Comparison of ENCODE assay signal across 3 cellular contexts in the genomic region with DNA sequence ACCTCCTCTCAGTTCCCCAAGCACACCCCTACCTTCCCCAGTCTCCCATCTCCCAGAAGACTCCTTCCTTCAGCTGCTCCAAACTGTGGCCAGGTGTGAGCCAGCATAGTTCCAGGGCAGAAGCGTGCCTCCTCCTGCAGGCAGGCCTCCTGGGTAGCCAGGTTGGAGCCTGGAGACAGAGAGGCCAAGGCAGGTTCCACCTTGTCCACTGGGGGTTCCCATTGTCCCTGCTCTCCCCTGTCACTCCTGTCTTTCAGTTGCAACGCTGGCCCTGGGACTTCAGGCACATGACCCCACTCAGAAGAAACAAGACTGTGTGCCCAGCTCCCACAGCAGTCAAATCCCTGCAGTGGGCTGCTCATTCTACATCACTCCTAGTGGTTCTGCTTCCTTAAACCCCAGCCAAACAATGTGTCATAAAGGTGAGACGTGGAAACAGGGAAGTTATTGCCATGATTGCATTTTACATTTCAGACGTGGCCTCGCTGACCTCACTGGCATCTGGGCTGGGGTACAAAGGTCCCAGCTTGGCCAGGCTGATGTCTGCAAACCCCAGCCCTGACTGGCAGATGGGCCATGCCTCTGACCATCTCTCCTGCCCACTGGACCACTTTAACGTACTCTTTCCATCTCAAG.
TF ChIP-seq lines count a peak whose summit lies in the region.

No MANE protein-coding gene starts in this region.

TF ChIP-seq in HCT116, 20 proteins besides CTCF, POLR2A, EP300 and RAD21:
- TF ChIP-seq SP1 (IDR thresholded peaks at IDR 0.05; ENCODE audit: low read depth) (no peak), JUND (IDR thresholded peaks at IDR 0.05) (no peak), SRF (IDR thresholded peaks at IDR 0.05; ENCODE audit: low read depth) (no peak), FOSL1 (IDR thresholded peaks at IDR 0.05; ENCODE audit: low read depth) (no peak), EGR1 (IDR thresholded peaks at IDR 0.05; ENCODE audit: low read depth) (no peak), POLR2AphosphoS5 (IDR thresholded peaks at IDR 0.05; ENCODE audit: low read depth, low read length) (no peak), EZH2 (IDR thresholded peaks at IDR 0.05) (no peak), ZNF274 (IDR thresholded peaks at IDR 0.05; ENCODE audit: low read depth, low read length) (no peak)
- TF ChIP-seq, protein P1, sequence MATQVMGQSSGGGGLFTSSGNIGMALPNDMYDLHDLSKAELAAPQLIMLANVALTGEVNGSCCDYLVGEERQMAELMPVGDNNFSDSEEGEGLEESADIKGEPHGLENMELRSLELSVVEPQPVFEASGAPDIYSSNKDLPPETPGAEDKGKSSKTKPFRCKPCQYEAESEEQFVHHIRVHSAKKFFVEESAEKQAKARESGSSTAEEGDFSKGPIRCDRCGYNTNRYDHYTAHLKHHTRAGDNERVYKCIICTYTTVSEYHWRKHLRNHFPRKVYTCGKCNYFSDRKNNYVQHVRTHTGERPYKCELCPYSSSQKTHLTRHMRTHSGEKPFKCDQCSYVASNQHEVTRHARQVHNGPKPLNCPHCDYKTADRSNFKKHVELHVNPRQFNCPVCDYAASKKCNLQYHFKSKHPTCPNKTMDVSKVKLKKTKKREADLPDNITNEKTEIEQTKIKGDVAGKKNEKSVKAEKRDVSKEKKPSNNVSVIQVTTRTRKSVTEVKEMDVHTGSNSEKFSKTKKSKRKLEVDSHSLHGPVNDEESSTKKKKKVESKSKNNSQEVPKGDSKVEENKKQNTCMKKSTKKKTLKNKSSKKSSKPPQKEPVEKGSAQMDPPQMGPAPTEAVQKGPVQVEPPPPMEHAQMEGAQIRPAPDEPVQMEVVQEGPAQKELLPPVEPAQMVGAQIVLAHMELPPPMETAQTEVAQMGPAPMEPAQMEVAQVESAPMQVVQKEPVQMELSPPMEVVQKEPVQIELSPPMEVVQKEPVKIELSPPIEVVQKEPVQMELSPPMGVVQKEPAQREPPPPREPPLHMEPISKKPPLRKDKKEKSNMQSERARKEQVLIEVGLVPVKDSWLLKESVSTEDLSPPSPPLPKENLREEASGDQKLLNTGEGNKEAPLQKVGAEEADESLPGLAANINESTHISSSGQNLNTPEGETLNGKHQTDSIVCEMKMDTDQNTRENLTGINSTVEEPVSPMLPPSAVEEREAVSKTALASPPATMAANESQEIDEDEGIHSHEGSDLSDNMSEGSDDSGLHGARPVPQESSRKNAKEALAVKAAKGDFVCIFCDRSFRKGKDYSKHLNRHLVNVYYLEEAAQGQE (IDR thresholded peaks at IDR 0.05; ENCODE audit: low read depth): no peak
- TF ChIP-seq, protein P2, sequence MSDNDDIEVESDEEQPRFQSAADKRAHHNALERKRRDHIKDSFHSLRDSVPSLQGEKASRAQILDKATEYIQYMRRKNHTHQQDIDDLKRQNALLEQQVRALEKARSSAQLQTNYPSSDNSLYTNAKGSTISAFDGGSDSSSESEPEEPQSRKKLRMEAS (IDR thresholded peaks at IDR 0.05): no peak
- TF ChIP-seq, protein P3, sequence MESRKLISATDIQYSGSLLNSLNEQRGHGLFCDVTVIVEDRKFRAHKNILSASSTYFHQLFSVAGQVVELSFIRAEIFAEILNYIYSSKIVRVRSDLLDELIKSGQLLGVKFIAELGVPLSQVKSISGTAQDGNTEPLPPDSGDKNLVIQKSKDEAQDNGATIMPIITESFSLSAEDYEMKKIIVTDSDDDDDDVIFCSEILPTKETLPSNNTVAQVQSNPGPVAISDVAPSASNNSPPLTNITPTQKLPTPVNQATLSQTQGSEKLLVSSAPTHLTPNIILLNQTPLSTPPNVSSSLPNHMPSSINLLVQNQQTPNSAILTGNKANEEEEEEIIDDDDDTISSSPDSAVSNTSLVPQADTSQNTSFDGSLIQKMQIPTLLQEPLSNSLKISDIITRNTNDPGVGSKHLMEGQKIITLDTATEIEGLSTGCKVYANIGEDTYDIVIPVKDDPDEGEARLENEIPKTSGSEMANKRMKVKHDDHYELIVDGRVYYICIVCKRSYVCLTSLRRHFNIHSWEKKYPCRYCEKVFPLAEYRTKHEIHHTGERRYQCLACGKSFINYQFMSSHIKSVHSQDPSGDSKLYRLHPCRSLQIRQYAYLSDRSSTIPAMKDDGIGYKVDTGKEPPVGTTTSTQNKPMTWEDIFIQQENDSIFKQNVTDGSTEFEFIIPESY (IDR thresholded peaks at IDR 0.05; ENCODE audit: extremely low read depth, insufficient replicate concordance, low read length): no peak

TF ChIP-seq in WTC11, 78 proteins besides CTCF, POLR2A, EP300 and RAD21:
- TF ChIP-seq CREM (CRISPR knock-in tag; IDR thresholded peaks at IDR 0.05): no peak
- TF ChIP-seq, protein P2 (CRISPR knock-in tag; IDR thresholded peaks at IDR 0.05): no peak
- no peak for TF ChIP-seq ZNF396 (CRISPR knock-in tag; IDR thresholded peaks at IDR 0.05; ENCODE audit: borderline replicate concordance)
- TF ChIP-seq, protein P4, sequence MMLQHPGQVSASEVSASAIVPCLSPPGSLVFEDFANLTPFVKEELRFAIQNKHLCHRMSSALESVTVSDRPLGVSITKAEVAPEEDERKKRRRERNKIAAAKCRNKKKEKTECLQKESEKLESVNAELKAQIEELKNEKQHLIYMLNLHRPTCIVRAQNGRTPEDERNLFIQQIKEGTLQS (CRISPR knock-in tag; conservative IDR thresholded peaks at IDR 0.05): no peak
- no peak for TF ChIP-seq GABPB1 (CRISPR knock-in tag; IDR thresholded peaks at IDR 0.05)
- no peak for TF ChIP-seq ZBTB21 (CRISPR knock-in tag; IDR thresholded peaks at IDR 0.05; ENCODE audit: borderline replicate concordance)
- TF ChIP-seq CBFB (CRISPR knock-in tag; IDR thresholded peaks at IDR 0.05; ENCODE audit: low read depth): no peak
- TF ChIP-seq SMAD3 (CRISPR knock-in tag; IDR thresholded peaks at IDR 0.05; ENCODE audit: borderline replicate concordance): no peak
- no peak for TF ChIP-seq RORB (CRISPR knock-in tag; IDR thresholded peaks at IDR 0.05)
- TF ChIP-seq, protein P5, sequence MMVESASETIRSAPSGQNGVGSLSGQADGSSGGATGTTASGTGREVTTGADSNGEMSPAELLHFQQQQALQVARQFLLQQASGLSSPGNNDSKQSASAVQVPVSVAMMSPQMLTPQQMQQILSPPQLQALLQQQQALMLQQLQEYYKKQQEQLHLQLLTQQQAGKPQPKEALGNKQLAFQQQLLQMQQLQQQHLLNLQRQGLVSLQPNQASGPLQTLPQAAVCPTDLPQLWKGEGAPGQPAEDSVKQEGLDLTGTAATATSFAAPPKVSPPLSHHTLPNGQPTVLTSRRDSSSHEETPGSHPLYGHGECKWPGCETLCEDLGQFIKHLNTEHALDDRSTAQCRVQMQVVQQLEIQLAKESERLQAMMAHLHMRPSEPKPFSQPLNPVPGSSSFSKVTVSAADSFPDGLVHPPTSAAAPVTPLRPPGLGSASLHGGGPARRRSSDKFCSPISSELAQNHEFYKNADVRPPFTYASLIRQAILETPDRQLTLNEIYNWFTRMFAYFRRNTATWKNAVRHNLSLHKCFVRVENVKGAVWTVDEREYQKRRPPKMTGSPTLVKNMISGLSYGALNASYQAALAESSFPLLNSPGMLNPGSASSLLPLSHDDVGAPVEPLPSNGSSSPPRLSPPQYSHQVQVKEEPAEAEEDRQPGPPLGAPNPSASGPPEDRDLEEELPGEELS (CRISPR knock-in tag; IDR thresholded peaks at IDR 0.05): no peak
- no peak for TF ChIP-seq JAZF1 (CRISPR knock-in tag; IDR thresholded peaks at IDR 0.05)
- TF ChIP-seq ZNF671 (CRISPR knock-in tag; IDR thresholded peaks at IDR 0.05): no peak
- TF ChIP-seq, protein P6, sequence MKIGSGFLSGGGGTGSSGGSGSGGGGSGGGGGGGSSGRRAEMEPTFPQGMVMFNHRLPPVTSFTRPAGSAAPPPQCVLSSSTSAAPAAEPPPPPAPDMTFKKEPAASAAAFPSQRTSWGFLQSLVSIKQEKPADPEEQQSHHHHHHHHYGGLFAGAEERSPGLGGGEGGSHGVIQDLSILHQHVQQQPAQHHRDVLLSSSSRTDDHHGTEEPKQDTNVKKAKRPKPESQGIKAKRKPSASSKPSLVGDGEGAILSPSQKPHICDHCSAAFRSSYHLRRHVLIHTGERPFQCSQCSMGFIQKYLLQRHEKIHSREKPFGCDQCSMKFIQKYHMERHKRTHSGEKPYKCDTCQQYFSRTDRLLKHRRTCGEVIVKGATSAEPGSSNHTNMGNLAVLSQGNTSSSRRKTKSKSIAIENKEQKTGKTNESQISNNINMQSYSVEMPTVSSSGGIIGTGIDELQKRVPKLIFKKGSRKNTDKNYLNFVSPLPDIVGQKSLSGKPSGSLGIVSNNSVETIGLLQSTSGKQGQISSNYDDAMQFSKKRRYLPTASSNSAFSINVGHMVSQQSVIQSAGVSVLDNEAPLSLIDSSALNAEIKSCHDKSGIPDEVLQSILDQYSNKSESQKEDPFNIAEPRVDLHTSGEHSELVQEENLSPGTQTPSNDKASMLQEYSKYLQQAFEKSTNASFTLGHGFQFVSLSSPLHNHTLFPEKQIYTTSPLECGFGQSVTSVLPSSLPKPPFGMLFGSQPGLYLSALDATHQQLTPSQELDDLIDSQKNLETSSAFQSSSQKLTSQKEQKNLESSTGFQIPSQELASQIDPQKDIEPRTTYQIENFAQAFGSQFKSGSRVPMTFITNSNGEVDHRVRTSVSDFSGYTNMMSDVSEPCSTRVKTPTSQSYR (CRISPR knock-in tag; IDR thresholded peaks at IDR 0.05): no peak
- no peak for TF ChIP-seq HMGA2 (CRISPR knock-in tag; IDR thresholded peaks at IDR 0.05)
- TF ChIP-seq ESRRA (CRISPR knock-in tag; IDR thresholded peaks at IDR 0.05; ENCODE audit: borderline replicate concordance): no peak
- TF ChIP-seq ZNF423 (CRISPR knock-in tag; IDR thresholded peaks at IDR 0.05): no peak

TF ChIP-seq in liver, 16 proteins besides CTCF, POLR2A, EP300 and RAD21:
- TF ChIP-seq HNF4G (IDR thresholded peaks at IDR 0.05) (peak; percentile 71), FOXA2 (IDR thresholded peaks at IDR 0.05) (no peak), GABPA (IDR thresholded peaks at IDR 0.05 in 1 of 2, conservative IDR thresholded peaks at IDR 0.05 in 1 of 2) (no peak), YY1 (IDR thresholded peaks at IDR 0.05) (no peak), RXRA (IDR thresholded peaks at IDR 0.05) (peak; percentile 72 to 84), JUND (IDR thresholded peaks at IDR 0.05) (no peak), SP1 (IDR thresholded peaks at IDR 0.05) (peak; percentile 81), NR2F2 (IDR thresholded peaks at IDR 0.05) (peak; percentile 55), HNF4A (conservative IDR thresholded peaks at IDR 0.05) (peak; percentile 76 to 90)
- TF ChIP-seq, protein P3 (IDR thresholded peaks at IDR 0.05): no peak
- TF ChIP-seq, protein P4 (IDR thresholded peaks at IDR 0.05): no peak
- TF ChIP-seq, protein P2 (IDR thresholded peaks at IDR 0.05): no peak
- TF ChIP-seq, protein P1 (IDR thresholded peaks at IDR 0.05): no peak
